36 cellular contexts compared by ENCODE assay signal in the genomic region with DNA sequence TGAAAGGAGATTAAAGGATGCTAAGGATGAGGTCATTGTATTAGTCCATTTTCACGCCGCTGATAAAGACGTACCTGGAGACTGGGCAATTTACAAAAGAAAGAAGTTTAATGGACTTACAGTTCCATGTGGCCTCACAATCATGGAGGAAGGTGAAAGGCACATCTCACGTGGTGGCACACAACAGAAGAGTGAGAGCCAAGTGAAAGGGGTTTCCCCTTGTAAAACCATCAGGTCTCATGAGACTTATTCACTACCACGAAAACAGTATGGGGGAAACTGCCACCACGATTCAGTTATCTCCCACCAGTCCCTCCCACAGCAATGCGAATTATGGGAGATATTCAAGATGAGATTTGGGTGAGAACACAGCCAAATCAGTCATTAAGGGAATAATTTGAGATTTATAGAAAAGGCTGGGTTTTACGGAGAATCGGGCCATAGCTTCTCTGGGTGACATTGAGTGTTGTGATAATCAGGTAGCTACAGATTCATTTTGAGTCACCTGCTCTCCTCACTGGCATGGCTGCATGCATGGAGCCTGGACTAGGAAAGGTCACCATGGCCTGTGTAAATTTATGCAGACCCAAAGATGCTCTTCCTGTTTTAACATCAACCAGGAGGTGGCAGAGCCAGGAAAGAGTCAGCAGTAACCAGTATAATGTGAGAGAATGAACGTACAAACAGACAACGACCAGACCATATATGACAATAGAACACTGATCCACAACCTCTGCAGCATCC. TPM values are rescaled to one million over a fixed set of nuclear protein-coding genes. Genes with fewer than 3 reads are reported as not detected.
DNase-seq lines count a peak whose midpoint lies in the region; ATAC-seq, FAIRE-seq and TF ChIP-seq lines count a peak whose summit lies in the region.
"Had no signal": no experiment of that assay in that cellular context is flagged by ENCODE, and none has a peak within 500 bp of the region (broad histone marks: within the 10 kb centered on the region; RNA-seq: fewer than 3 reads in every experiment).

No MANE protein-coding gene starts in this region.

- in situ Hi-C loops in HepG2 (cut with HindIII; ENCODE audit: extremely low pct_ligation_motif_present, low pct_unique_long_range_greater_than_20kb), result no loop called here

- POLR2A ChIA-PET in HepG2 (lab: Yijun Ruan, JAX), result no interaction called here

- TF ChIP-seq CTCF in HepG2 (CRISPR knock-in tag; IDR thresholded peaks at IDR 0.05) (no peak), right lobe of liver (IDR thresholded peaks at IDR 0.05) (no peak), lower lobe of right lung (IDR thresholded peaks at IDR 0.05) (no peak)

- H3K4me2 ChIP-seq in HepG2 (ENCODE audit: low read depth, low read length), result no peak overlapping the region
- H3K4me2 ChIP-seq: GM23338, hepatocyte had no signal

- FAIRE-seq in HepG2 (lab: Jason Lieb, UNC), result no peak
- FAIRE-seq: endothelial cell of umbilical vein, GM18507, GM19239, TTC549 had no signal

- H3K9me3 ChIP-seq in HepG2 (ENCODE audit: low read length), result no peaks in the 10 kb centered on the region
- no peaks in the 10 kb centered on the region for H3K9me3 ChIP-seq in right lobe of liver
- no peaks in the 10 kb centered on the region for H3K9me3 ChIP-seq in lower lobe of right lung
- H3K9me3 ChIP-seq: gastrocnemius medialis, testis had no signal

- H3K27ac Mint-ChIP-seq in activated naive CD8-positive, alpha-beta T cell treated with anti-CD3 and anti-CD28 coated beads, Interleukin-2, amount 50 U/mL, for 24 hours, result no peak overlapping the region
- H3K27ac Mint-ChIP-seq: brain; CD4-positive, CD25-positive, alpha-beta regulatory T cell; GM23338; nephron progenitor cell; T-helper 17 cell had no signal

- peaks cover 11% of the 10 kb centered on the region for H3K9me3 Mint-ChIP-seq in activated naive CD8-positive, alpha-beta T cell treated with anti-CD3 and anti-CD28 coated beads, Interleukin-2, amount 50 U/mL, for 24 hours
- H3K9me3 Mint-ChIP-seq: GM23338 had no signal

- no peak; the same call in 2 of the 3 replicates for ATAC-seq in HepG2
- no peak for ATAC-seq in right lobe of liver
- peak; percentile 59 for ATAC-seq in activated naive CD8-positive, alpha-beta T cell treated with anti-CD3 and anti-CD28 coated beads, Interleukin-2, amount 50 U/mL, for 24 hours
- peak; percentile 52 for ATAC-seq in stimulated activated naive CD8-positive, alpha-beta T cell treated with anti-CD3 and anti-CD28 coated beads, Interleukin-15, Interleukin-2, amounts not matched to agents 100 U/mL and 50 U/mL, for 24 hours
- ATAC-seq in lower lobe of right lung, result no peak
- ATAC-seq: gastrocnemius medialis, GM23338, left cardiac atrium, SK-N-SH treated with all-trans-retinoic acid at 6 μM for 48 hours, T-helper 17 cell had no signal

- DNase-seq in HepG2 (ENCODE audit: low spot score), result no peak
- DNase-seq in right lobe of liver, result no peak
- peak; percentile 6 for DNase-seq in H4 (ENCODE audit: low spot score)
- no peak for DNase-seq in activated naive CD8-positive, alpha-beta T cell treated with anti-CD3 and anti-CD28 coated beads, Interleukin-2, amount 50 U/mL, for 24 hours
- DNase-seq in stimulated activated naive CD8-positive, alpha-beta T cell treated with anti-CD3 and anti-CD28 coated beads, Interleukin-15, Interleukin-2, amounts not matched to agents 100 U/mL and 50 U/mL, for 24 hours, result no peak
- no peak for DNase-seq in kidney glomerular epithelial cell (lab: John Stamatoyannopoulos, UW)
- DNase-seq in RPMI8226, result no peak
- DNase-seq in lower lobe of right lung, result no peak
- DNase-seq: activated CD8-positive, alpha-beta memory T cell treated with anti-CD3 and anti-CD28 coated beads for 24 hours; activated effector memory CD4-positive, alpha-beta T cell treated with anti-CD3 and anti-CD28 coated beads, Interleukin-2, amount 50 U/mL, for 16 hours; Calu3; CD4-positive, CD25-positive, alpha-beta regulatory T cell; DND-41; gastrocnemius medialis; KG1; left cardiac atrium; mammary epithelial cell; MM.1S; NCI-H1930; NCI-H510A treated with DMSO at 0.1 percent for 48 hours; nephron progenitor cell; stimulated activated naive CD4-positive, alpha-beta T cell treated with Interleukin-2 at 50 U/mL for 16 hours; T-helper 17 cell; testis had no signal

- TF ChIP-seq EP300 in HepG2 (IDR thresholded peaks at IDR 0.05; ENCODE audit: low read depth in 2 of 2, low read length in 2 of 2) (no peak), HepG2 (CRISPR knock-in tag; IDR thresholded peaks at IDR 0.05; ENCODE audit: borderline replicate concordance) (no peak)

- BruUV-seq in HepG2 (replicated peaks; lab: Mats Ljungman, UMichigan), result no TSS peak

- TF ChIP-seq POLR2A in HepG2 (IDR thresholded peaks at IDR 0.05; ENCODE audit: insufficient read depth in 1 of 2, low read depth in 2 of 2, low read length in 2 of 2), result no peak
- no peak for TF ChIP-seq POLR2A in right lobe of liver (IDR thresholded peaks at IDR 0.05)

- intact Hi-C loops in HepG2 (cut with micrococcal nuclease; ENCODE audit: unreplicated experiment) (no loop called here), right lobe of liver (cut with DNase I) (no loop called here), lower lobe of right lung (cut with DNase I) (no loop called here)

- H3K36me3 ChIP-seq in HepG2 (replicated peaks in 1 of 2; ENCODE audit: control insufficient read depth in 1 of 2, insufficient read depth in 2 of 2, low read length in 2 of 2) (no peaks in the 10 kb centered on the region), right lobe of liver (no peaks in the 10 kb centered on the region), lower lobe of right lung (no peaks in the 10 kb centered on the region)
- H3K36me3 ChIP-seq: gastrocnemius medialis had no signal

- no peaks in the 10 kb centered on the region for H3K79me2 ChIP-seq in HepG2 (ENCODE audit: insufficient read depth, low read length)
- H3K79me2 ChIP-seq: hepatocyte had no signal

- H3K4me3 ChIP-seq in HepG2 (replicated peaks in 1 of 3; ENCODE audit: insufficient read depth in 1 of 3, low read depth in 2 of 3, low read length in 3 of 3) (no peak overlapping the region), right lobe of liver (no peak overlapping the region), lower lobe of right lung (no peak overlapping the region)
- H3K4me3 ChIP-seq: gastrocnemius medialis, GM23338, hepatocyte, testis had no signal

- no peaks in the 10 kb centered on the region for H4K20me1 ChIP-seq in HepG2 (ENCODE audit: insufficient read depth, low read length)

- peaks cover 4% of the 10 kb centered on the region for H3K36me3 Mint-ChIP-seq in activated naive CD8-positive, alpha-beta T cell treated with anti-CD3 and anti-CD28 coated beads, Interleukin-2, amount 50 U/mL, for 24 hours (ENCODE audit: low read depth)
- H3K36me3 Mint-ChIP-seq: brain; CD4-positive, CD25-positive, alpha-beta regulatory T cell had no signal

- H2AFZ ChIP-seq in HepG2 (ENCODE audit: low read length), result no peak overlapping the region
- H2AFZ ChIP-seq: GM23338, hepatocyte had no signal

- no peaks in the 10 kb centered on the region for H3K4me1 ChIP-seq in HepG2 (ENCODE audit: insufficient read depth, low read length)
- H3K4me1 ChIP-seq in right lobe of liver, result no peaks in the 10 kb centered on the region
- H3K4me1 ChIP-seq in lower lobe of right lung, result no peaks in the 10 kb centered on the region
- H3K4me1 ChIP-seq: gastrocnemius medialis, testis had no signal

- H3K27me3 Mint-ChIP-seq in activated naive CD8-positive, alpha-beta T cell treated with anti-CD3 and anti-CD28 coated beads, Interleukin-2, amount 50 U/mL, for 24 hours, result no peaks in the 10 kb centered on the region

- peaks cover 18% of the 10 kb centered on the region for H3K4me1 Mint-ChIP-seq in activated naive CD8-positive, alpha-beta T cell treated with anti-CD3 and anti-CD28 coated beads, Interleukin-2, amount 50 U/mL, for 24 hours
- H3K4me1 Mint-ChIP-seq: nephron progenitor cell had no signal

- no peak overlapping the region for H3K27ac ChIP-seq in HepG2 (ENCODE audit: extremely low read length, insufficient read depth, low read length)
- H3K27ac ChIP-seq in right lobe of liver, result no peak overlapping the region
- no peak overlapping the region for H3K27ac ChIP-seq in lower lobe of right lung
- H3K27ac ChIP-seq: gastrocnemius medialis, hepatocyte, testis had no signal

- no peak overlapping the region for H3K4me3 Mint-ChIP-seq in activated naive CD8-positive, alpha-beta T cell treated with anti-CD3 and anti-CD28 coated beads, Interleukin-2, amount 50 U/mL, for 24 hours
- H3K4me3 Mint-ChIP-seq: brain; CD4-positive, CD25-positive, alpha-beta regulatory T cell; GM23338; nephron progenitor cell; T-helper 17 cell had no signal

- H3K27me3 ChIP-seq in HepG2 (ENCODE audit: control insufficient read depth in 1 of 2, insufficient read depth in 2 of 2, low read length in 2 of 2) (no peaks in the 10 kb centered on the region; a peak in 1 of 5 replicates), right lobe of liver (no peaks in the 10 kb centered on the region), lower lobe of right lung (ENCODE audit: low read depth) (no peaks in the 10 kb centered on the region)
- H3K27me3 ChIP-seq: gastrocnemius medialis, hepatocyte, testis had no signal

- WGBS in HepG2 (ENCODE audit: low lambda C conversion rate), result 41% methylated on average over 11 of the region's 11 CpGs
- WGBS in right lobe of liver (ENCODE audit: insufficient coverage, low coverage, low lambda C conversion rate, missing lambda C conversion rate), result 66% methylated on average over 11 of the region's 11 CpGs

- no peak overlapping the region for H3K9ac ChIP-seq in HepG2 (ENCODE audit: insufficient read depth, low read depth, low read length)

- CTCF ChIA-PET in HepG2 (lab: Yijun Ruan, JAX; ENCODE audit: low intra/inter-chr PET ratio, low total read pairs), result no interaction called here

- TF ChIP-seq RAD21 in HepG2 (CRISPR knock-in tag; IDR thresholded peaks at IDR 0.05), result no peak

RNA-seq across cellular contexts. Expression of gene DYNLRB2, which starts 40.5 kb away (rescaled TPM):
- not detected in 2 replicates for total RNA-seq in HepG2 (2016; rRNA removed; fragmentation: Illumina TruSeq; extraction: Trizol)
- total RNA-seq in HepG2 (2016; cell fraction: cytosol; rRNA removed; fragmentation: Illumina TruSeq; extraction: Trizol; ENCODE audit: low read depth), result not detected in 2 replicates
- total RNA-seq in HepG2 (2016; cell fraction: insoluble cytoplasmic fraction; rRNA removed; fragmentation: Illumina TruSeq; extraction: Trizol), result not detected in 2 replicates
- not detected in 2 replicates for total RNA-seq in HepG2 (2016; cell fraction: membrane; rRNA removed; fragmentation: Illumina TruSeq; extraction: Trizol)
- not detected in 2 replicates for total RNA-seq in HepG2 (2016; cell fraction: nucleus; rRNA removed; fragmentation: Illumina TruSeq; extraction: Trizol)
- not detected in 2 replicates for polyA plus RNA-seq in HepG2 (2011; rRNA removed)
- polyA plus RNA-seq in HepG2 (2011; cell fraction: cytosol; rRNA removed), result not detected in 2 replicates
- not detected in 2 replicates for polyA plus RNA-seq in HepG2 (2011; cell fraction: nucleus; rRNA removed)
- polyA plus RNA-seq in HepG2 (2012), result not detected in 2 replicates
- not detected in 2 replicates for polyA plus RNA-seq in HepG2 (2016; cell fraction: cytosol; fragmentation: Illumina TruSeq; extraction: Trizol; ENCODE audit: low read depth)
- polyA plus RNA-seq in HepG2 (2016; cell fraction: insoluble cytoplasmic fraction; fragmentation: Illumina TruSeq; extraction: Trizol; ENCODE audit: low read depth), result not detected in 2 replicates
- not detected in 2 replicates for polyA plus RNA-seq in HepG2 (2016; cell fraction: membrane; fragmentation: Illumina TruSeq; extraction: Trizol; ENCODE audit: low read depth)
- not detected in 2 replicates for polyA plus RNA-seq in HepG2 (2016; cell fraction: nucleus; fragmentation: Illumina TruSeq; extraction: Trizol; ENCODE audit: insufficient read depth, low read depth)
- polyA minus RNA-seq in HepG2 (2011; rRNA and poly(A)+ RNA removed; ENCODE audit: low replicate concordance), result 0.65 TPM in 1 of 2 replicates, not detected in the other
- polyA minus RNA-seq in HepG2 (2011; cell fraction: cytosol; rRNA and poly(A)+ RNA removed), result not detected in 2 replicates
- not detected in 2 replicates for polyA minus RNA-seq in HepG2 (2011; cell fraction: nucleus; rRNA and poly(A)+ RNA removed)
- under 1 TPM in 2 of 6 experiments, not detected in 4; 0.47 to 0.64 TPM for total RNA-seq in right lobe of liver
- total RNA-seq in H4 (2014; rRNA removed; shearing (Covaris generic)), result 0.97 TPM in 1 of 2 replicates, not detected in the other
- total RNA-seq in lower lobe of right lung, result 7.1 TPM
- total RNA-seq: Calu3; CD4-positive, CD25-positive, alpha-beta regulatory T cell; endothelial cell of umbilical vein; gastrocnemius medialis; GM23338; hepatocyte; HT1080; left cardiac atrium; osteoblast; pulmonary artery endothelial cell; T-helper 17 cell had no signal
- polyA plus RNA-seq: endothelial cell of umbilical vein, fibroblast of lung, GM23338, mammary epithelial cell had no signal

Comparison
In these comparisons a context has a peak if more than half of its experiments do, and no peak if none do; other contexts are left out.
1. ATAC-seq: peak in activated naive CD8-positive, alpha-beta T cell treated with anti-CD3 and anti-CD28 coated beads, Interleukin-2, amount 50 U/mL, for 24 hours (single experiment) and stimulated activated naive CD8-positive, alpha-beta T cell treated with anti-CD3 and anti-CD28 coated beads, Interleukin-15, Interleukin-2, amounts not matched to agents 100 U/mL and 50 U/mL, for 24 hours (single experiment); none in HepG2 (single experiment), right lobe of liver (0 of 4) and lower lobe of right lung (0 of 2).